Comparison of ENCODE assay signal across 16 cellular contexts in the genomic region with DNA sequence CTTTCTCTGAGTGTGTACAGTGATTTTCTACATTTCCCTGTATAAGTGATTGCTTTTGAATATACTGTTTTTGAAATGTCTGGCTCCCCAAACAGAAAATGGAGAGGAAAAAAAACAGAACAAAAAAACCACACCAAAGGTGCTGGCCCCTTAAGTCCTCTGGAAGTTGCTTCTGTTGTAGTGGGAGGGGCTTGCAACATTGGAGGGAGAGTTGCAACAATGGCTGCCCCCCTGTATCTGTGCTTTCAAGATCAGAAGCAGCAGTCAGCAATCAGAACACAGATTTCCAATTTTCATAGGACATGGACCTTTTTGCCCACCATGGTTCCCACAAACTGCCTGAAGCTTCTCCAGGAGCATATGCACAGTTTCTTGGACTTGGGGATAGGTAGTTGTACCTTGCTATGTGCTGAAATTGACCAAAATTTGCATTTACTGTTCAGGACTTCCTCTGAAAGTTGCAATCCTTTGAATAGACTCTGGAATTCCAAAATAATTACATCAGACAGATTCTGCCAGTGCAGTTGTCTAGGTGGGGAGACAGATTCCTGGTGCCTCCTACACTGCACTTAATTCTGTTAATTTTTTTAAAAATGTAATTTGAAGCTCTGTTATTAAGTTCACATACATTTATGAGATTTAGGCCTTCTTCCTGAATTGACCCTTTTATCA. TPM values are rescaled to one million over a fixed set of nuclear protein-coding genes. Genes with fewer than 3 reads are reported as not detected.
DNase-seq lines count a peak whose midpoint lies in the region; ATAC-seq and TF ChIP-seq lines count a peak whose summit lies in the region.
"Had no signal": no experiment of that assay in that cellular context is flagged by ENCODE, and none has a peak within 500 bp of the region (broad histone marks: within the 10 kb centered on the region; RNA-seq: fewer than 3 reads in every experiment).

No MANE protein-coding gene starts in this region.

- H3K4me1 ChIP-seq in aorta (ENCODE audit: control insufficient read depth in 1 of 2, insufficient read depth in 2 of 2, low read length in 2 of 2): no peaks in the 10 kb centered on the region
- H3K4me1 ChIP-seq: thyroid gland had no signal

- H3K4me3 ChIP-seq in NB4 (ENCODE audit: low read depth, low read length) (no peak overlapping the region), aorta (ENCODE audit: low read length in 2 of 2) (no peak overlapping the region)
- H3K4me3 ChIP-seq: cardiac muscle cell, esophagus muscularis mucosa, thyroid gland had no signal

- H3K27me3 ChIP-seq in aorta (ENCODE audit: control insufficient read depth in 1 of 2, insufficient read depth in 2 of 2, low read length in 1 of 2): no peaks in the 10 kb centered on the region
- H3K27me3 ChIP-seq: cardiac muscle cell, esophagus muscularis mucosa, thyroid gland had no signal

- no peaks in the 10 kb centered on the region for H3K36me3 ChIP-seq in aorta (ENCODE audit: control insufficient read depth in 1 of 2, insufficient read depth in 2 of 2, low read length in 1 of 2)

- peak; percentile 42 for ATAC-seq in GM21529 (IDR thresholded peaks at IDR 0.05; ENCODE audit: unreplicated experiment)
- ATAC-seq in GM18868 (IDR thresholded peaks at IDR 0.05; ENCODE audit: unreplicated experiment): no peak
- no peak for ATAC-seq in aorta (ENCODE audit: low FRiP score)
- ATAC-seq: activated CD4-positive, CD25-positive, alpha-beta regulatory T cell treated with anti-CD3 and anti-CD28 coated beads, Interleukin-2, amount 50 U/mL, for 24 hours had no signal

- no peak for TF ChIP-seq CTCF in NB4 (IDR thresholded peaks at IDR 0.05; ENCODE audit: low read depth, low read length)

- peak; percentile 39 for DNase-seq in NB4 (ENCODE audit: low read depth)
- DNase-seq in epithelial cell of prostate (ENCODE audit: low read depth, low spot score): no peak
- DNase-seq in renal cortical epithelial cell (ENCODE audit: low read depth): peak; percentile 41
- no peak for DNase-seq in aorta
- no peak for DNase-seq in NCI-H1048 (lab: John Stamatoyannopoulos, UW)
- DNase-seq: NCI-H1092 treated with DMSO at 0.1 percent for 48 hours, NCI-H526 treated with DMSO at 0.1 percent for 48 hours, SHP77, thyroid gland had no signal

- intact Hi-C loops in aorta (cut with DNase I): no loop called here

- H3K27ac ChIP-seq in epithelial cell of prostate (peak overlapping the region; percentile 13), aorta (ENCODE audit: low read depth in 1 of 2, low read length in 2 of 2) (no peak overlapping the region)
- H3K27ac ChIP-seq: cardiac muscle cell, esophagus muscularis mucosa, HL-60, thyroid gland had no signal

- no peaks in the 10 kb centered on the region for H3K9me3 ChIP-seq in aorta (ENCODE audit: control insufficient read depth, low read length)
- H3K9me3 ChIP-seq: thyroid gland had no signal

- no peak for TF ChIP-seq POLR2A in NB4 (IDR thresholded peaks at IDR 0.05; ENCODE audit: extremely low read depth, insufficient read length)

RNA-seq across cellular contexts. Expression of a gene that starts 13.8 kb away (rescaled TPM):
- total RNA-seq in renal cortical epithelial cell (13.2 and 56.8 TPM in 2 replicates), aorta (10 to 100 TPM; 15.6 to 30.4 TPM)
- polyA plus RNA-seq in aorta: 10 to 100 TPM in 1 of 2 donors, 1 to 10 TPM in 1; 5.1 to 17.6 TPM

RNA-seq across cellular contexts. Expression of a gene that starts 14.0 kb away (rescaled TPM):
- 15.3 and 50.2 TPM in 2 replicates for total RNA-seq in renal cortical epithelial cell
- total RNA-seq in aorta: 1 to 10 TPM; 4.8 to 9.2 TPM
- polyA plus RNA-seq in aorta: 1 to 10 TPM; 2.0 to 7.1 TPM
- total RNA-seq: mononuclear cell had no signal

RNA-seq across cellular contexts. Expression of a gene that starts 33.1 kb away (rescaled TPM):
- total RNA-seq in renal cortical epithelial cell: 78.0 TPM in 2 replicates
- 10 to 100 TPM; 30.5 to 53.4 TPM for total RNA-seq in aorta
- polyA plus RNA-seq in aorta: 10 to 100 TPM; 25.8 to 81.8 TPM

RNA-seq across cellular contexts. Expression of a gene that starts 39.2 kb away (rescaled TPM):
- 16.0 and 37.0 TPM in 2 replicates for total RNA-seq in renal cortical epithelial cell
- 1 to 10 TPM; 5.0 to 7.5 TPM for total RNA-seq in aorta
- 10 to 100 TPM in 1 of 2 donors, 1 to 10 TPM in 1; 7.5 to 10.5 TPM for polyA plus RNA-seq in aorta

Comparison
In these comparisons a context has a peak if more than half of its experiments do, and no peak if none do; other contexts are left out.
1. DNase-seq: peak in NB4 (single experiment) and renal cortical epithelial cell (single experiment); none in epithelial cell of prostate (single experiment), aorta (0 of 2) and NCI-H1048 (single experiment).